8 cellular contexts compared by ENCODE assay signal in genomic region chr1:64540265-64540791, GRCh38.
A peak's percentile ranks its signal among the peaks of the same experiment; 100 is the strongest.
DNase-seq lines count a peak whose midpoint lies in the region; ATAC-seq and TF ChIP-seq lines count a peak whose summit lies in the region.

No MANE protein-coding gene starts in this region.

- TF ChIP-seq CTCF in breast epithelium (IDR thresholded peaks at IDR 0.05) (no peak), mammary epithelial cell (conservative IDR thresholded peaks at IDR 0.05 in 1 of 2, IDR thresholded peaks at IDR 0.05 in 1 of 2; ENCODE audit: extremely low read depth in 1 of 2, insufficient read depth in 1 of 2, low read depth in 1 of 2, low read length in 2 of 2) (no peak)

- DNase-seq in breast epithelium (ENCODE audit: low spot score in 2 of 2) (no peak), mammary epithelial cell (no peak), dedifferentiated amniotic fluid mesenchymal stem cell (ENCODE audit: extremely low spot score) (peak; percentile 46), lung microvascular endothelial cell (ENCODE audit: low read depth in 2 of 2) (peak; percentile 71 to 80), T-helper 9 cell (no peak)

- no peak for ATAC-seq in GM21737 (IDR thresholded peaks at IDR 0.05; ENCODE audit: unreplicated experiment)
- ATAC-seq in HG03378 (IDR thresholded peaks at IDR 0.05; ENCODE audit: unreplicated experiment), result no peak

- H3K36me3 ChIP-seq in breast epithelium (no peaks in the 10 kb centered on the region), mammary epithelial cell (ENCODE audit: insufficient read depth, low read length) (no peaks in the 10 kb centered on the region), urinary bladder (ENCODE audit: insufficient read depth) (no peaks in the 10 kb centered on the region)

- BruUV-seq in mammary epithelial cell (replicated peaks; lab: Mats Ljungman, UMichigan), result no TSS peak

- no peaks in the 10 kb centered on the region for H4K20me1 ChIP-seq in mammary epithelial cell (ENCODE audit: insufficient read depth, low read length)

- no peaks in the 10 kb centered on the region for H3K27me3 ChIP-seq in breast epithelium
- H3K27me3 ChIP-seq in mammary epithelial cell (ENCODE audit: insufficient read depth, low read length), result no peaks in the 10 kb centered on the region

- peak overlapping the region; percentile 67 to 68 for H3K27ac ChIP-seq in breast epithelium
- H3K27ac ChIP-seq in mammary epithelial cell (ENCODE audit: insufficient read depth, low read depth, low read length), result no peak overlapping the region
- peak overlapping the region; percentile 41 for H3K27ac ChIP-seq in urinary bladder (ENCODE audit: low read depth)

- H2AFZ ChIP-seq in mammary epithelial cell (ENCODE audit: low read depth, low read length), result no peak overlapping the region

- H3K79me2 ChIP-seq in mammary epithelial cell (ENCODE audit: insufficient read depth, low read length), result no peaks in the 10 kb centered on the region

- H3K4me3 ChIP-seq in breast epithelium (peak overlapping the region; percentile 11 to 47 (median 17)), mammary epithelial cell (replicated peaks in 1 of 3; ENCODE audit: insufficient read depth in 1 of 3, low read depth in 2 of 3, low read length in 3 of 3) (no peak overlapping the region), urinary bladder (ENCODE audit: low read depth, low read length) (no peak overlapping the region)

- H3K9ac ChIP-seq in mammary epithelial cell (ENCODE audit: insufficient read depth, low read length), result no peak overlapping the region

- H3K4me1 ChIP-seq in breast epithelium (peaks cover 0 to 14% of the 10 kb centered on the region in 2 donors), mammary epithelial cell (ENCODE audit: insufficient read depth, low read length) (no peaks in the 10 kb centered on the region), urinary bladder (ENCODE audit: insufficient read depth) (no peaks in the 10 kb centered on the region)

- in situ Hi-C loops in mammary epithelial cell (cut with MboI; ENCODE audit: low sequenced_read_pairs in 2 of 2), result no loop called here

- H3K4me2 ChIP-seq in mammary epithelial cell (ENCODE audit: insufficient read depth, low read depth, low read length), result no peak overlapping the region

- CTCF ChIA-PET in mammary epithelial cell (lab: Charles Lee; ENCODE audit: low non-redundant PET), result no interaction called here

- intact Hi-C loops in breast epithelium (cut with DNase I; ENCODE audit: low total_unique reads), result loop anchor here (5.0 kb wide), 1 partner anchor 743 kb away; no protein-coding TSS in a partner anchor
- intact Hi-C loops in mammary epithelial cell (cut with micrococcal nuclease), result no loop called here

- dilution Hi-C loops in mammary epithelial cell (cut with HindIII; ENCODE audit: low sequenced_read_pairs), result no loop called here

- TF ChIP-seq POLR2A in breast epithelium (IDR thresholded peaks at IDR 0.05), result no peak

- H3K9me3 ChIP-seq in breast epithelium (no peaks in the 10 kb centered on the region), mammary epithelial cell (replicated peaks; ENCODE audit: insufficient read depth, low read length) (no peaks in the 10 kb centered on the region)

- WGBS in mammary epithelial cell (ENCODE audit: low coverage, missing lambda C conversion rate), result 76% methylated on average over 6 of the region's 6 CpGs
- WGBS in urinary bladder, result 52% methylated on average over 6 of the region's 6 CpGs

Comparison
In these comparisons a context has a peak if more than half of its experiments do, and no peak if none do; other contexts are left out.
1. H3K4me3 ChIP-seq: peak in breast epithelium (3 of 3); none in mammary epithelial cell (0 of 3) and urinary bladder (single experiment).
2. DNase-seq: peak in dedifferentiated amniotic fluid mesenchymal stem cell (single experiment) and lung microvascular endothelial cell (2 of 2); none in breast epithelium (0 of 2), mammary epithelial cell (single experiment) and T-helper 9 cell (single experiment).